ENCODE assay signal across 13 cellular contexts in genomic region chr5:40733842-40734563, GRCh38. TPM values are rescaled to one million over a fixed set of nuclear protein-coding genes. Genes with fewer than 3 reads are reported as not detected.
DNase-seq lines count a peak whose midpoint lies in the region; ATAC-seq, FAIRE-seq and TF ChIP-seq lines count a peak whose summit lies in the region.
"Had no signal": no experiment of that assay in that cellular context is flagged by ENCODE, and none has a peak within 500 bp of the region (broad histone marks: within the 10 kb centered on the region; RNA-seq: fewer than 3 reads in every experiment).

No MANE protein-coding gene starts in this region.

- H3K4me3 ChIP-seq in epithelial cell of proximal tubule (ENCODE audit: low read depth, low read length) (no peak overlapping the region), HepG2 (replicated peaks in 1 of 3; ENCODE audit: insufficient read depth in 1 of 3, low read depth in 2 of 3, low read length in 3 of 3) (no peak overlapping the region), A673 (ENCODE audit: low read depth, low read length, poor library complexity, severe bottlenecking) (no peak overlapping the region)

- H3K79me2 ChIP-seq in HepG2 (ENCODE audit: insufficient read depth, low read length): no peaks in the 10 kb centered on the region

- H3K27ac ChIP-seq in HepG2 (ENCODE audit: extremely low read length, insufficient read depth, low read length) (no peak overlapping the region), A673 (ENCODE audit: low read depth, low read length, poor library complexity, severe bottlenecking) (no peak overlapping the region)

- BruUV-seq in HepG2 (replicated peaks; lab: Mats Ljungman, UMichigan): no TSS peak
- no TSS peak for BruUV-seq in A673 (replicated peaks; lab: Mats Ljungman, UMichigan)

- CTCF ChIA-PET in HepG2 (lab: Yijun Ruan, JAX; ENCODE audit: low intra/inter-chr PET ratio, low total read pairs): no interaction called here
- CTCF ChIA-PET in A673 (lab: Charles Lee): interaction anchor here (0.5 kb wide), 1 partner anchor 1153 kb away, joined by 3 read pairs; no protein-coding TSS in a partner anchor

- no peak for TF ChIP-seq CTCF in epithelial cell of proximal tubule (conservative IDR thresholded peaks at IDR 0.05; ENCODE audit: low read depth, low read length)
- TF ChIP-seq CTCF in HepG2 (CRISPR knock-in tag; IDR thresholded peaks at IDR 0.05): no peak
- TF ChIP-seq CTCF in osteocyte (IDR thresholded peaks at IDR 0.05): no peak
- TF ChIP-seq CTCF in A673 (conservative IDR thresholded peaks at IDR 0.05; ENCODE audit: low read depth, low read length): no peak

- no peak for TF ChIP-seq POLR2A in HepG2 (IDR thresholded peaks at IDR 0.05; ENCODE audit: insufficient read depth in 1 of 2, low read depth in 2 of 2, low read length in 2 of 2)

- H3K4me1 Mint-ChIP-seq in stimulated activated effector memory CD8-positive, alpha-beta T cell treated with anti-CD3 and anti-CD28 coated beads, Interleukin-12 subunit alpha, Interleukin-12 subunit beta, amount 100 ng/mL, for 72 hours: peaks cover 31% of the 10 kb centered on the region
- H3K4me1 Mint-ChIP-seq in osteocyte (ENCODE audit: unreplicated experiment): peaks cover 14% of the 10 kb centered on the region

- H3K4me2 ChIP-seq in HepG2 (ENCODE audit: low read depth, low read length): no peak overlapping the region

- peak overlapping the region; percentile 27 for H3K27ac Mint-ChIP-seq in stimulated activated effector memory CD8-positive, alpha-beta T cell treated with anti-CD3 and anti-CD28 coated beads, Interleukin-12 subunit alpha, Interleukin-12 subunit beta, amount 100 ng/mL, for 72 hours
- H3K27ac Mint-ChIP-seq in osteocyte (ENCODE audit: unreplicated experiment): no peak overlapping the region
- H3K27ac Mint-ChIP-seq: CD8-positive, alpha-beta T cell; dendritic cell treated with granulocyte-macrophage colony-stimulating factor and Interleukin-4, amounts not matched to agents 40 ng/mL and 50 ng/mL, for 4 days had no signal

- no peak overlapping the region for H2AFZ ChIP-seq in HepG2 (ENCODE audit: low read length)

- no peaks in the 10 kb centered on the region for H3K27me3 Mint-ChIP-seq in osteocyte (ENCODE audit: unreplicated experiment)
- H3K27me3 Mint-ChIP-seq: dendritic cell treated with granulocyte-macrophage colony-stimulating factor and Interleukin-4, amounts not matched to agents 40 ng/mL and 50 ng/mL, for 4 days had no signal

- no peaks in the 10 kb centered on the region for H3K27me3 ChIP-seq in HepG2 (ENCODE audit: control insufficient read depth in 1 of 2, insufficient read depth in 2 of 2, low read length in 2 of 2)
- H3K27me3 ChIP-seq in A673 (replicated peaks; ENCODE audit: insufficient read depth, low read depth, low read length, poor library complexity): no peaks in the 10 kb centered on the region

- WGBS in HepG2 (ENCODE audit: low lambda C conversion rate): 81% methylated on average over 3 of the region's 3 CpGs

- peaks cover 24% of the 10 kb centered on the region for H3K4me1 ChIP-seq in HepG2 (ENCODE audit: insufficient read depth, low read length)
- no peaks in the 10 kb centered on the region for H3K4me1 ChIP-seq in A673 (ENCODE audit: insufficient read depth, low read length, poor library complexity, severe bottlenecking)

- H4K20me1 ChIP-seq in HepG2 (ENCODE audit: insufficient read depth, low read length): peaks cover 3% of the 10 kb centered on the region; the same call in 1 of the 2 replicates

- no peak for TF ChIP-seq RAD21 in HepG2 (CRISPR knock-in tag; IDR thresholded peaks at IDR 0.05)

- TF ChIP-seq EP300 in HepG2 (IDR thresholded peaks at IDR 0.05; ENCODE audit: low read depth in 2 of 2, low read length in 2 of 2) (no peak), HepG2 (CRISPR knock-in tag; IDR thresholded peaks at IDR 0.05; ENCODE audit: borderline replicate concordance) (no peak)

- H3K36me3 Mint-ChIP-seq in stimulated activated effector memory CD8-positive, alpha-beta T cell treated with anti-CD3 and anti-CD28 coated beads, Interleukin-12 subunit alpha, Interleukin-12 subunit beta, amount 100 ng/mL, for 72 hours: peaks cover 18% of the 10 kb centered on the region
- peaks cover 20% of the 10 kb centered on the region for H3K36me3 Mint-ChIP-seq in osteocyte (ENCODE audit: unreplicated experiment)

- H3K9me3 ChIP-seq in HepG2 (ENCODE audit: low read length) (no peaks in the 10 kb centered on the region), A673 (ENCODE audit: low read depth, low read length, poor library complexity, severe bottlenecking) (no peaks in the 10 kb centered on the region)

- ATAC-seq in HepG2: peak; percentile 59; the same call in 2 of the 3 replicates
- ATAC-seq in stimulated activated effector memory CD8-positive, alpha-beta T cell treated with anti-CD3 and anti-CD28 coated beads, Interleukin-12 subunit alpha, Interleukin-12 subunit beta, amount 100 ng/mL, for 72 hours: no peak
- ATAC-seq: CD8-positive, alpha-beta T cell had no signal

- intact Hi-C loops in HepG2 (cut with micrococcal nuclease; ENCODE audit: unreplicated experiment) (no loop called here), A673 (cut with micrococcal nuclease; ENCODE audit: unreplicated experiment) (loop anchor here (2.0 kb wide), 1 partner anchor 1017 kb away; no protein-coding TSS in a partner anchor)

- FAIRE-seq in HepG2 (lab: Jason Lieb, UNC): no peak

- H3K36me3 ChIP-seq in HepG2 (replicated peaks in 1 of 2; ENCODE audit: control insufficient read depth in 1 of 2, insufficient read depth in 2 of 2, low read length in 2 of 2) (no peaks in the 10 kb centered on the region; a peak in 1 of 5 replicates), A673 (ENCODE audit: insufficient read depth, low read length, poor library complexity, severe bottlenecking) (peaks cover 3% of the 10 kb centered on the region)

- H3K9me3 Mint-ChIP-seq in stimulated activated effector memory CD8-positive, alpha-beta T cell treated with anti-CD3 and anti-CD28 coated beads, Interleukin-12 subunit alpha, Interleukin-12 subunit beta, amount 100 ng/mL, for 72 hours: no peaks in the 10 kb centered on the region
- no peaks in the 10 kb centered on the region for H3K9me3 Mint-ChIP-seq in osteocyte (ENCODE audit: unreplicated experiment)
- H3K9me3 Mint-ChIP-seq: dendritic cell treated with granulocyte-macrophage colony-stimulating factor and Interleukin-4, amounts not matched to agents 40 ng/mL and 50 ng/mL, for 4 days had no signal

- no peak overlapping the region for H3K4me3 Mint-ChIP-seq in stimulated activated effector memory CD8-positive, alpha-beta T cell treated with anti-CD3 and anti-CD28 coated beads, Interleukin-12 subunit alpha, Interleukin-12 subunit beta, amount 100 ng/mL, for 72 hours
- H3K4me3 Mint-ChIP-seq in osteocyte (ENCODE audit: unreplicated experiment): no peak overlapping the region
- H3K4me3 Mint-ChIP-seq: CD8-positive, alpha-beta T cell; dendritic cell treated with granulocyte-macrophage colony-stimulating factor and Interleukin-4, amounts not matched to agents 40 ng/mL and 50 ng/mL, for 4 days had no signal

- peak; percentile 31 for DNase-seq in NOMO-1 treated with DMSO at 0.1 percent for 48 hours (lab: John Stamatoyannopoulos, UW; ENCODE audit: unreplicated experiment)
- no peak for DNase-seq in NOMO-1 treated with dmso at 0.1 percent for 144 hours (lab: John Stamatoyannopoulos, UW; ENCODE audit: unreplicated experiment)
- peak; percentile 4 for DNase-seq in epithelial cell of proximal tubule (ENCODE audit: low read depth)
- DNase-seq in HepG2 (ENCODE audit: low spot score): no peak
- no peak for DNase-seq in stimulated activated effector memory CD8-positive, alpha-beta T cell treated with anti-CD3 and anti-CD28 coated beads, Interleukin-12 subunit alpha, Interleukin-12 subunit beta, amount 100 ng/mL, for 72 hours (ENCODE audit: low spot score in 2 of 2)
- DNase-seq in osteocyte (ENCODE audit: extremely low spot score, unreplicated experiment): no peak
- no peak for DNase-seq in A673 (ENCODE audit: low spot score)
- no peak for DNase-seq in hippocampal formation (lab: John Stamatoyannopoulos, UW)
- DNase-seq: activated effector memory CD4-positive, alpha-beta T cell treated with Interleukin-2 at 50 U/mL for 16 hours; anterior cingulate cortex; CD8-positive, alpha-beta T cell; stimulated activated CD4-positive, alpha-beta T cell treated with anti-CD3 and anti-CD28 coated beads, Interleukin-4, amount 100 ng/mL, for 4 hours had no signal

- in situ Hi-C loops in HepG2 (cut with HindIII; ENCODE audit: extremely low pct_ligation_motif_present, low pct_unique_long_range_greater_than_20kb): no loop called here

- H3K9ac ChIP-seq in HepG2 (ENCODE audit: insufficient read depth, low read depth, low read length): no peak overlapping the region

- POLR2A ChIA-PET in HepG2 (lab: Yijun Ruan, JAX) (no interaction called here), A673 (lab: Charles Lee; ENCODE audit: low non-redundant PET) (no interaction called here)

RNA-seq across cellular contexts. Expression of gene TTC33, which starts 21.8 kb away (rescaled TPM):
- 7.6 and 9.8 TPM in 2 replicates for total RNA-seq in epithelial cell of proximal tubule
- 20.0 and 37.9 TPM in 2 replicates for total RNA-seq in HepG2 (2016; rRNA removed; fragmentation: Illumina TruSeq; extraction: Trizol)
- total RNA-seq in HepG2 (2016; cell fraction: cytosol; rRNA removed; fragmentation: Illumina TruSeq; extraction: Trizol; ENCODE audit: low read depth): 1.3 and 1.7 TPM in 2 replicates
- 18.6 and 39.1 TPM in 2 replicates for total RNA-seq in HepG2 (2016; cell fraction: insoluble cytoplasmic fraction; rRNA removed; fragmentation: Illumina TruSeq; extraction: Trizol)
- total RNA-seq in HepG2 (2016; cell fraction: membrane; rRNA removed; fragmentation: Illumina TruSeq; extraction: Trizol): 4.6 and 4.8 TPM in 2 replicates
- 9.9 and 10.9 TPM in 2 replicates for total RNA-seq in HepG2 (2016; cell fraction: nucleus; rRNA removed; fragmentation: Illumina TruSeq; extraction: Trizol)
- polyA plus RNA-seq in HepG2 (2011; rRNA removed): 3.8 and 4.5 TPM in 2 replicates
- polyA plus RNA-seq in HepG2 (2011; cell fraction: cytosol; rRNA removed): 1.4 and 2.4 TPM in 2 replicates
- 1.2 and 2.1 TPM in 2 replicates for polyA plus RNA-seq in HepG2 (2011; cell fraction: nucleus; rRNA removed)
- 9.7 and 10.0 TPM in 2 replicates for polyA plus RNA-seq in HepG2 (2012)
- 0.32 and 0.58 TPM in 2 replicates for polyA plus RNA-seq in HepG2 (2016; cell fraction: cytosol; fragmentation: Illumina TruSeq; extraction: Trizol; ENCODE audit: low read depth)
- 21.9 and 22.3 TPM in 2 replicates for polyA plus RNA-seq in HepG2 (2016; cell fraction: insoluble cytoplasmic fraction; fragmentation: Illumina TruSeq; extraction: Trizol; ENCODE audit: low read depth)
- polyA plus RNA-seq in HepG2 (2016; cell fraction: membrane; fragmentation: Illumina TruSeq; extraction: Trizol; ENCODE audit: low read depth): 1.8 and 2.1 TPM in 2 replicates
- polyA plus RNA-seq in HepG2 (2016; cell fraction: nucleus; fragmentation: Illumina TruSeq; extraction: Trizol; ENCODE audit: insufficient read depth, low read depth): 8.5 and 9.4 TPM in 2 replicates
- polyA minus RNA-seq in HepG2 (2011; rRNA and poly(A)+ RNA removed; ENCODE audit: low replicate concordance): 1.7 and 4.1 TPM in 2 replicates
- polyA minus RNA-seq in HepG2 (2011; cell fraction: cytosol; rRNA and poly(A)+ RNA removed): 7.9 and 11.0 TPM in 2 replicates
- polyA minus RNA-seq in HepG2 (2011; cell fraction: nucleus; rRNA and poly(A)+ RNA removed): 12.5 and 17.9 TPM in 2 replicates
- total RNA-seq in osteocyte: 18.1 and 18.2 TPM in 2 replicates
- total RNA-seq in A673 (2021): 17.0 and 19.1 TPM in 2 replicates

RNA-seq across cellular contexts. Expression of gene PTGER4, which starts 54.3 kb away (rescaled TPM):
- total RNA-seq in epithelial cell of proximal tubule (10.3 and 36.8 TPM in 2 replicates), HepG2 (2016; rRNA removed; fragmentation: Illumina TruSeq; extraction: Trizol) (0.11 TPM in 1 of 2 replicates, not detected in the other), osteocyte (68.0 and 70.0 TPM in 2 replicates), A673 (2021) (2.1 and 2.5 TPM in 2 replicates)
- not detected in 2 replicates for total RNA-seq in HepG2 (2016; cell fraction: cytosol; rRNA removed; fragmentation: Illumina TruSeq; extraction: Trizol; ENCODE audit: low read depth)
- not detected in 2 replicates for total RNA-seq in HepG2 (2016; cell fraction: insoluble cytoplasmic fraction; rRNA removed; fragmentation: Illumina TruSeq; extraction: Trizol)
- not detected in 2 replicates for total RNA-seq in HepG2 (2016; cell fraction: membrane; rRNA removed; fragmentation: Illumina TruSeq; extraction: Trizol)
- total RNA-seq in HepG2 (2016; cell fraction: nucleus; rRNA removed; fragmentation: Illumina TruSeq; extraction: Trizol): not detected in 2 replicates
- 0.01 and 0.03 TPM in 2 replicates for polyA plus RNA-seq in HepG2 (2011; rRNA removed)
- 0.04 TPM in 1 of 2 replicates, not detected in the other for polyA plus RNA-seq in HepG2 (2011; cell fraction: cytosol; rRNA removed)
- 0.14 and 0.16 TPM in 2 replicates for polyA plus RNA-seq in HepG2 (2011; cell fraction: nucleus; rRNA removed)
- polyA plus RNA-seq in HepG2 (2012): not detected in 2 replicates
- polyA plus RNA-seq in HepG2 (2016; cell fraction: cytosol; fragmentation: Illumina TruSeq; extraction: Trizol; ENCODE audit: low read depth): not detected in 2 replicates
- not detected in 2 replicates for polyA plus RNA-seq in HepG2 (2016; cell fraction: insoluble cytoplasmic fraction; fragmentation: Illumina TruSeq; extraction: Trizol; ENCODE audit: low read depth)
- polyA plus RNA-seq in HepG2 (2016; cell fraction: membrane; fragmentation: Illumina TruSeq; extraction: Trizol; ENCODE audit: low read depth): not detected in 2 replicates
- not detected in 2 replicates for polyA plus RNA-seq in HepG2 (2016; cell fraction: nucleus; fragmentation: Illumina TruSeq; extraction: Trizol; ENCODE audit: insufficient read depth, low read depth)
- 2.9 TPM in 1 of 2 replicates, not detected in the other for polyA minus RNA-seq in HepG2 (2011; rRNA and poly(A)+ RNA removed; ENCODE audit: low replicate concordance)
- not detected in 2 replicates for polyA minus RNA-seq in HepG2 (2011; cell fraction: cytosol; rRNA and poly(A)+ RNA removed)
- not detected in 2 replicates for polyA minus RNA-seq in HepG2 (2011; cell fraction: nucleus; rRNA and poly(A)+ RNA removed)

Comparison
In these comparisons a context has a peak if more than half of its experiments do, and no peak if none do; other contexts are left out.
1. DNase-seq: peak in NOMO-1 treated with DMSO at 0.1 percent for 48 hours (single experiment) and epithelial cell of proximal tubule (single experiment); none in NOMO-1 treated with dmso at 0.1 percent for 144 hours (single experiment), HepG2 (single experiment), stimulated activated effector memory CD8-positive, alpha-beta T cell treated with anti-CD3 and anti-CD28 coated beads, Interleukin-12 subunit alpha, Interleukin-12 subunit beta, amount 100 ng/mL, for 72 hours (0 of 2), osteocyte (single experiment), A673 (single experiment) and hippocampal formation (0 of 2).